Comparison of ENCODE assay signal across 15 cellular contexts in the genomic region with DNA sequence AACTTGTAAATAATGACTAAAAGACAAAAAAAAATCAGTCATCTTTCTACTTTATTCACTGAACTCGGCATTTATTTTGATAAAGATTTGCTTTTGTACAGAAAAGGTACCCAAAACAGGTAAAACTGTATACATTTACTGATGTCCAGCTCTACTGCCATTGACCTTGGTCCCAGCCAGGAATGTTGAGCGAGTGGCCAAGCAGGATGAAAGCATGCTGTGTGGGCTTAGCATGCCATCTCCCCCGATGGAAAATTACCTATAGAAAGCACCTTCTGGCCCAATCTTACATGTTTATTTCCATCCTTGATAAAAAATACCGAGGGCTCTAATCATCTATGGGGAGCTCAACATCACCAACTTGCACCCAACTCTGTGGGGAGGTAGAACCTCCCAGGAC.
"Had no signal": no experiment of that assay in that cellular context is flagged by ENCODE, and none has a peak within 500 bp of the region (broad histone marks: within the 10 kb centered on the region; RNA-seq: fewer than 3 reads in every experiment).

No MANE protein-coding gene starts in this region.

- H3K36me3 Mint-ChIP-seq: stimulated activated naive B cell treated with anti-CD40 and anti-IgM and Interleukin-4, amounts not matched to agents 10 μg/mL and 1 μg/mL and 100 μg/mL, for 72 hours had no signal

- H3K27me3 Mint-ChIP-seq: progenitor cell of endocrine pancreas had no signal

- H3K4me3 ChIP-seq: adrenal gland, left lung, spleen, upper lobe of left lung had no signal

- ATAC-seq: esophagus mucosa had no signal

- H3K9me3 Mint-ChIP-seq: activated T-helper 2 cell treated with anti-CD3 and anti-CD28 coated beads, Interferon-gamma antibody, Interleukin-2, Interleukin-4, amounts not matched to agents 10 μg/mL and 5 μg/mL and 100 μg/mL, durations not matched to agents 14 hours and 24 hours and 36 hours; stimulated activated naive B cell treated with anti-CD40 and anti-IgM and Interleukin-4, amounts not matched to agents 10 μg/mL and 1 μg/mL and 100 μg/mL, for 72 hours had no signal

- H3K27ac Mint-ChIP-seq: activated T-helper 2 cell treated with anti-CD3 and anti-CD28 coated beads, Interferon-gamma antibody, Interleukin-2, Interleukin-4, amounts not matched to agents 10 μg/mL and 5 μg/mL and 100 μg/mL, durations not matched to agents 14 hours and 24 hours and 36 hours; stimulated activated naive B cell treated with anti-CD40 and anti-IgM and Interleukin-4, amounts not matched to agents 10 μg/mL and 1 μg/mL and 100 μg/mL, for 72 hours had no signal

- DNase-seq: activated CD4-positive, alpha-beta T cell treated with anti-CD3 and anti-CD28 coated beads for 48 hours; activated naive CD4-positive, alpha-beta T cell treated with anti-CD3 and anti-CD28 coated beads, Interleukin-2, amount 50 U/mL, for 16 hours; adrenal gland; dorsolateral prefrontal cortex; foreskin fibroblast; left lung; spleen; stimulated activated CD4-positive, alpha-beta T cell treated with anti-CD3 and anti-CD28 coated beads, Interleukin-2, amount 100 ng/mL, for 24 hours; stimulated activated naive B cell treated with anti-CD40 and anti-IgM and Interleukin-4, amounts not matched to agents 10 μg/mL and 1 μg/mL and 100 μg/mL, for 72 hours; upper lobe of left lung; WERI-Rb-1 had no signal

- H3K36me3 ChIP-seq: adrenal gland, left lung, neutrophil, spleen, upper lobe of left lung, WERI-Rb-1 had no signal

- H3K27me3 ChIP-seq: adrenal gland, upper lobe of left lung had no signal

- H3K27ac ChIP-seq: neutrophil, spleen, WERI-Rb-1 had no signal

- H3K9me3 ChIP-seq: adrenal gland, left lung, neutrophil, spleen, upper lobe of left lung had no signal
